ENCODE assay signal across 16 cellular contexts in genomic region chr12:109581856-109582255, GRCh38. TPM values are rescaled to one million over a fixed set of nuclear protein-coding genes. Genes with fewer than 3 reads are reported as not detected.
A peak's percentile ranks its signal among the peaks of the same experiment; 100 is the strongest.
DNase-seq lines count a peak whose midpoint lies in the region; ATAC-seq lines count a peak whose summit lies in the region.
"Had no signal": no experiment of that assay in that cellular context is flagged by ENCODE, and none has a peak within 500 bp of the region (broad histone marks: within the 10 kb centered on the region; RNA-seq: fewer than 3 reads in every experiment).

No MANE protein-coding gene starts in this region.

- DNase-seq in EL (peak; percentile 57), RPMI7951 (ENCODE audit: low read depth) (peak; percentile 66), fibroblast of gingiva (ENCODE audit: low read depth) (peak; percentile 20), non-pigmented ciliary epithelial cell (ENCODE audit: low read depth) (peak; percentile 42), NCI-H1930 (lab: John Stamatoyannopoulos, UW) (no peak), NCI-H1417 (lab: John Stamatoyannopoulos, UW) (no peak)
- DNase-seq in activated CD4-positive, CD25-positive, alpha-beta regulatory T cell treated with anti-CD3 and anti-CD28 coated beads, Interleukin-2, amount 50 U/mL, for 72 hours, result no peak
- DNase-seq: activated CD4-positive, alpha-beta T cell treated with anti-CD3 and anti-CD28 coated beads for 1 hour; amniotic stem cell; effector CD4-positive, alpha-beta T cell; Karpas-422; midbrain; NCI-H2081 treated with DMSO at 0.1 percent for 48 hours; stimulated activated CD4-positive, alpha-beta T cell treated with anti-CD3 and anti-CD28 coated beads, Interleukin-2, amount 100 ng/mL, for 48 hours; stimulated activated naive CD4-positive, alpha-beta T cell treated with Interleukin-2 at 50 U/mL for 16 hours had no signal

- no peak for ATAC-seq in GM21723 (IDR thresholded peaks at IDR 0.05; ENCODE audit: unreplicated experiment)

RNA-seq across cellular contexts. Expression of gene MVK, which starts 8.3 kb away (rescaled TPM):
- total RNA-seq in RPMI7951 (2014; rRNA removed; shearing (Covaris generic)), result 12.1 and 18.0 TPM in 2 replicates

RNA-seq across cellular contexts. Expression of gene MMAB, which starts 8.6 kb away (rescaled TPM):
- 26.1 and 33.1 TPM in 2 replicates for total RNA-seq in RPMI7951 (2014; rRNA removed; shearing (Covaris generic))

Comparison
In these comparisons a context has a peak if more than half of its experiments do, and no peak if none do; other contexts are left out.
1. DNase-seq: peak in EL (single experiment), RPMI7951 (single experiment), fibroblast of gingiva (single experiment) and non-pigmented ciliary epithelial cell (single experiment); none in NCI-H1930 (0 of 2), NCI-H1417 (0 of 3) and activated CD4-positive, CD25-positive, alpha-beta regulatory T cell treated with anti-CD3 and anti-CD28 coated beads, Interleukin-2, amount 50 U/mL, for 72 hours (single experiment).